In the genomic region with DNA sequence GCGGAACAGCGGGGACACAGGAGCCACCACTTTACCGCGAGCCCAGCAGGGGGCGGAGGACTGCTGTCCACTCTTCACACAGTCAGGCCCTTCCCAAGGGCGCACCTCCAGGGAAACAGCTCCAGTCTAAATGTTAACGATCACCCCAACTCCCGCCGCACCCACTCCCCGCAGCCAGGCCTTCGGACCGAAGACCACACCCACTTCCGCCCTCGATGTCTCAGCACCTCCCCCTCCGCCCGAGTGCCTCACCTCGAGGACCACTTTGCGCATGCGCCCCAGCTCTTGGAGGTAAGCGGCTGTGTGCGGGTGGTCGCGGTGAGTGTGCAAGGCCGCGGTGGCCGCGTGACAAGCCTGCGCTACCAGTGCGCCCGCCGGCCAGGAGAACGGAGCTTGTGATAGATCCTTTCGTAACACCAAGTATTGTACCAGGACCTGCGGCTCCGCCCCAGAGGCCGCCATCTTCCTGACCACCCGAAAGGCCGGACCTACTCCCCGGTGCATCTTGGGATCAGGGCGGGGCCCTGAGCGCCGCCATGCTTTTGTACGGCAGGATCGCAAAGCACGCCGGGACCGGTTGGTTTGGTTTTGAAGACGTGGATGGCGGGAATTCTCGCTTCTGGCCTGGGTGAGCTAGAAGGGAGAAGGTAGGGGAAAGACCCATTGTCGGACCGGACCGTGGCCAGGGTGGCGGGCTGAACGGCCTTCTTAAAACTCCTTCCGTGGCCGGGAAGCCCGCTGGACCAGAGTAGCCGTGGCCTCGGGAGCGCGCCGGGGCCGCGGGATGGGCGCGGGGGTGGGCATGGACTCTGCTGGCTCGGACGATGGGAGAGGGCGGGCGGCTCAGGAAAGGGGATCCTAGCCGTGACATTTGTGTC, we compare ENCODE assay signal across 8 cellular contexts. TPM values are rescaled to one million over a fixed set of nuclear protein-coding genes. Genes with fewer than 3 reads are reported as not detected.
A peak's percentile ranks its signal among the peaks of the same experiment; 100 is the strongest.
DNase-seq lines count a peak whose midpoint lies in the region; ATAC-seq and TF ChIP-seq lines count a peak whose summit lies in the region.

A gene with protein sequence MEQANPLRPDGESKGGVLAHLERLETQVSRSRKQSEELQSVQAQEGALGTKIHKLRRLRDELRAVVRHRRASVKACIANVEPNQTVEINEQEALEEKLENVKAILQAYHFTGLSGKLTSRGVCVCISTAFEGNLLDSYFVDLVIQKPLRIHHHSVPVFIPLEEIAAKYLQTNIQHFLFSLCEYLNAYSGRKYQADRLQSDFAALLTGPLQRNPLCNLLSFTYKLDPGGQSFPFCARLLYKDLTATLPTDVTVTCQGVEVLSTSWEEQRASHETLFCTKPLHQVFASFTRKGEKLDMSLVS (plus strand): TSS at position 552 of the 878 bp plus-strand sequence. CDS start 495 bp downstream, outside the sequence.
PTRHD1 (minus strand) TSS at position 518 of the 878 bp plus-strand sequence; CDS start at position 504, 14 bp downstream.

- peak; percentile 96 for ATAC-seq in CD8-positive, alpha-beta T cell
- ATAC-seq in GM19452 (IDR thresholded peaks at IDR 0.05; ENCODE audit: unreplicated experiment) = peak; percentile 95
- peak; percentile 96 to 98 (median 97) for ATAC-seq in right lobe of liver

- peak; percentile 89 to 97 (median 92) for DNase-seq in CD8-positive, alpha-beta T cell
- DNase-seq in HK-2 (ENCODE audit: unreplicated experiment) (peak; percentile 98), NCI-H82 treated with DMSO at 0.1 percent for 48 hours (lab: John Stamatoyannopoulos, UW; ENCODE audit: unreplicated experiment) (peak; percentile 93), dorsolateral prefrontal cortex (peak; percentile 95 to 97 (median 97)), right lobe of liver (peak; percentile 97 to 98 (median 97))
- peak; percentile 97 for DNase-seq in activated CD4-positive, alpha-beta memory T cell treated with anti-CD3 and anti-CD28 coated beads for 36 hours
- peak; percentile 91 to 94 for DNase-seq in stimulated activated CD4-positive, alpha-beta T cell treated with anti-CD3 and anti-CD28 coated beads, Interleukin-4, amount 100 ng/mL, for 4 hours

- no peaks in the 10 kb centered on the region for H3K9me3 Mint-ChIP-seq in CD8-positive, alpha-beta T cell
- H3K9me3 Mint-ChIP-seq in activated CD4-positive, alpha-beta memory T cell treated with anti-CD3 and anti-CD28 coated beads for 36 hours = no peaks in the 10 kb centered on the region

- peak; percentile 73 for TF ChIP-seq POLR2A in right lobe of liver (IDR thresholded peaks at IDR 0.05)

- peak; percentile 68 for TF ChIP-seq CTCF in CD8-positive, alpha-beta T cell (IDR thresholded peaks at IDR 0.05)
- peak in 54 of 56 donors; percentile 41 to 77 (median 59) for TF ChIP-seq CTCF in dorsolateral prefrontal cortex (IDR thresholded peaks at IDR 0.05 in 54 of 56, conservative IDR thresholded peaks at IDR 0.05 in 2 of 56; ENCODE audit: low read depth in 1 of 56, partially characterized antibody in 56 of 56)
- peak; percentile 60 to 74 (median 68) for TF ChIP-seq CTCF in right lobe of liver (IDR thresholded peaks at IDR 0.05)

- H3K27ac Mint-ChIP-seq in CD8-positive, alpha-beta T cell = peak within 1 kb of the TSS; percentile 99
- H3K27ac Mint-ChIP-seq in activated CD4-positive, alpha-beta memory T cell treated with anti-CD3 and anti-CD28 coated beads for 36 hours = peak within 1 kb of the TSS; percentile 100

- POLR2A ChIA-PET in CD8-positive, alpha-beta T cell (lab: Charles Lee) = interaction anchor here (0.9 to 1.7 kb wide), 5 partner anchors 11 to 866 kb away, joined by 3 to 11 read pairs (median 6); partner anchors contain the start of genes ATAD2B, ITSN2 and NCOA1
- POLR2A ChIA-PET in activated CD4-positive, alpha-beta memory T cell treated with anti-CD3 and anti-CD28 coated beads for 36 hours (lab: Charles Lee) = interaction anchor here (0.6 to 1.6 kb wide), 7 partner anchors 28 to 433 kb away, joined by 3 to 7 read pairs (median 4); partner anchors contain the start of genes ITSN2 and NCOA1

- CTCF ChIA-PET in CD8-positive, alpha-beta T cell (lab: Charles Lee) = interaction anchor here (1.0 to 2.1 kb wide), 3 partner anchors 9 to 382 kb away, joined by 3 to 7 read pairs (median 4); no protein-coding TSS in a partner anchor
- CTCF ChIA-PET in activated CD4-positive, alpha-beta memory T cell treated with anti-CD3 and anti-CD28 coated beads for 36 hours (lab: Charles Lee) = interaction anchor here (0.7 to 2.0 kb wide), 8 partner anchors 14 to 383 kb away, joined by 3 to 19 read pairs (median 4); partner anchors contain the start of gene NCOA1

- H3K4me1 ChIP-seq in CD8-positive, alpha-beta T cell (ENCODE audit: insufficient read depth, low read length) = peaks cover 12% of the 10 kb centered on the region
- peaks cover 0 to 12% (median 0%) of the 10 kb centered on the region in 4 donors for H3K4me1 ChIP-seq in right lobe of liver

- H3K27me3 ChIP-seq in CD8-positive, alpha-beta T cell (ENCODE audit: insufficient read depth, low read length) = no peaks in the 10 kb centered on the region
- H3K27me3 ChIP-seq in dorsolateral prefrontal cortex = no peaks in the 10 kb centered on the region
- H3K27me3 ChIP-seq in right lobe of liver = no peaks in the 10 kb centered on the region

- H3K4me3 ChIP-seq in CD8-positive, alpha-beta T cell (ENCODE audit: low read depth, low read length) = peak within 1 kb of the TSS; percentile 92
- H3K4me3 ChIP-seq in dorsolateral prefrontal cortex (peak within 1 kb of the TSS; percentile 50 to 97 (median 85)), right lobe of liver (peak within 1 kb of the TSS; percentile 66 to 88 (median 70))

- WGBS in right lobe of liver (ENCODE audit: insufficient coverage, low coverage, low lambda C conversion rate, missing lambda C conversion rate) = under 1% methylated on average over 30 of the region's 72 CpGs

- H3K27ac ChIP-seq in CD8-positive, alpha-beta T cell (ENCODE audit: low read depth, low read length) = peak within 1 kb of the TSS; percentile 90
- peak within 1 kb of the TSS; percentile 93 to 100 (median 99) for H3K27ac ChIP-seq in dorsolateral prefrontal cortex
- peak within 1 kb of the TSS; percentile 85 to 100 (median 99) for H3K27ac ChIP-seq in right lobe of liver

- peaks cover 29% of the 10 kb centered on the region for H3K36me3 Mint-ChIP-seq in CD8-positive, alpha-beta T cell
- H3K36me3 Mint-ChIP-seq in activated CD4-positive, alpha-beta memory T cell treated with anti-CD3 and anti-CD28 coated beads for 36 hours = peaks cover 37% of the 10 kb centered on the region

- no peaks in the 10 kb centered on the region for H3K27me3 Mint-ChIP-seq in CD8-positive, alpha-beta T cell (ENCODE audit: low read depth)
- H3K27me3 Mint-ChIP-seq in activated CD4-positive, alpha-beta memory T cell treated with anti-CD3 and anti-CD28 coated beads for 36 hours = no peaks in the 10 kb centered on the region

- H3K4me3 Mint-ChIP-seq in CD8-positive, alpha-beta T cell = peak within 1 kb of the TSS; percentile 98
- peak within 1 kb of the TSS; percentile 98 for H3K4me3 Mint-ChIP-seq in activated CD4-positive, alpha-beta memory T cell treated with anti-CD3 and anti-CD28 coated beads for 36 hours

- no peaks in the 10 kb centered on the region for H3K9me3 ChIP-seq in CD8-positive, alpha-beta T cell (ENCODE audit: low read length)
- H3K9me3 ChIP-seq in right lobe of liver = no peaks in the 10 kb centered on the region

- intact Hi-C loops in CD8-positive, alpha-beta T cell (cut with DNase I, micrococcal nuclease) = loop anchor here (1.0 to 10.0 kb wide), 12 partner anchors 127 to 1554 kb away; partner anchors contain the start of genes ADCY3 (in 2 of the 2), ITSN2 (in 2 of the 2), NCOA1 (in 2 of the 2) and SF3B6 (in 2 of the 2)
- intact Hi-C loops in activated CD4-positive, alpha-beta memory T cell treated with anti-CD3 and anti-CD28 coated beads for 36 hours (cut with micrococcal nuclease) = loop anchor here (1.0 to 10.0 kb wide), 5 partner anchors 178 to 882 kb away; partner anchors contain the start of genes DNAJC27, DTNB, NCOA1 and SF3B6
- intact Hi-C loops in dorsolateral prefrontal cortex (cut with DNase I) (loop anchor here (1.0 to 5.0 kb wide), 4 partner anchors 71 to 302 kb away; partner anchors contain the start of gene NCOA1 (in 2 of the 2)), right lobe of liver (cut with DNase I) (no loop called here)

- no peaks in the 10 kb centered on the region for H3K36me3 ChIP-seq in CD8-positive, alpha-beta T cell (ENCODE audit: insufficient read depth, low read length)
- no peaks in the 10 kb centered on the region for H3K36me3 ChIP-seq in right lobe of liver

- peaks cover 18% of the 10 kb centered on the region for H3K4me1 Mint-ChIP-seq in CD8-positive, alpha-beta T cell (ENCODE audit: low read depth)
- peaks cover 35% of the 10 kb centered on the region for H3K4me1 Mint-ChIP-seq in activated CD4-positive, alpha-beta memory T cell treated with anti-CD3 and anti-CD28 coated beads for 36 hours (ENCODE audit: low read depth)

RNA-seq across cellular contexts. Expression of the first gene that starts in this region (rescaled TPM):
- 1 to 10 TPM; 3.4 to 3.6 TPM for total RNA-seq in CD8-positive, alpha-beta T cell
- total RNA-seq in activated CD4-positive, alpha-beta memory T cell treated with anti-CD3 and anti-CD28 coated beads for 36 hours = 10 to 100 TPM; 39.9 to 42.4 TPM
- 10 to 100 TPM in 27 of 120 experiments, 1 to 10 TPM in 93; 4.9 to 17.9 (median 8.5) TPM for total RNA-seq in dorsolateral prefrontal cortex
- 1 to 10 TPM; 1.6 to 6.0 (median 3.1) TPM for total RNA-seq in right lobe of liver

RNA-seq across cellular contexts. Expression of gene PTRHD1, which starts in this region (rescaled TPM):
- total RNA-seq in CD8-positive, alpha-beta T cell = 10 to 100 TPM; 12.2 to 19.0 TPM
- total RNA-seq in activated CD4-positive, alpha-beta memory T cell treated with anti-CD3 and anti-CD28 coated beads for 36 hours = 10 to 100 TPM; 19.2 to 20.3 TPM
- total RNA-seq in dorsolateral prefrontal cortex = 10 to 100 TPM; 12.2 to 33.9 (median 21.9) TPM
- total RNA-seq in right lobe of liver = 10 to 100 TPM; 10.1 to 16.4 (median 15.3) TPM

Comparison
In these comparisons a context has a peak if more than half of its experiments do, and no peak if none do; other contexts are left out.
1. Peak in every context shown above with its lines: DNase-seq, ATAC-seq, H3K4me3 ChIP-seq and H3K27ac ChIP-seq.
2. intact Hi-C loops: an anchor here in CD8-positive, alpha-beta T cell (1.0 to 10.0 kb wide), activated CD4-positive, alpha-beta memory T cell treated with anti-CD3 and anti-CD28 coated beads for 36 hours (1.0 to 10.0 kb wide) and dorsolateral prefrontal cortex (1.0 to 5.0 kb wide); none called in right lobe of liver.